8 cellular contexts compared by ENCODE assay signal in genomic region chr1:26827663-26828062, GRCh38. TPM values are rescaled to one million over a fixed set of nuclear protein-coding genes. Genes with fewer than 3 reads are reported as not detected.
DNase-seq lines count a peak whose midpoint lies in the region; ATAC-seq and TF ChIP-seq lines count a peak whose summit lies in the region.

No MANE protein-coding gene starts in this region.

- H3K4me2 ChIP-seq in KMS-11, result peak overlapping the region; percentile 80

- H3K9ac ChIP-seq in KMS-11, result peak overlapping the region; percentile 46; the same call in 1 of the 2 replicates

- no peaks in the 10 kb centered on the region for H3K27me3 Mint-ChIP-seq in dendritic cell treated with granulocyte-macrophage colony-stimulating factor and Interleukin-4, amounts not matched to agents 40 ng/mL and 50 ng/mL, for 4 days

- H3K36me3 ChIP-seq in KMS-11 (ENCODE audit: insufficient read depth), result no peaks in the 10 kb centered on the region

- H3K4me3 Mint-ChIP-seq in dendritic cell treated with granulocyte-macrophage colony-stimulating factor and Interleukin-4, amounts not matched to agents 40 ng/mL and 50 ng/mL, for 4 days, result peak overlapping the region; percentile 88

- POLR2A ChIA-PET in AG04449 (lab: Yijun Ruan, JAX), result no interaction called here

- H3K4me1 Mint-ChIP-seq in dendritic cell treated with granulocyte-macrophage colony-stimulating factor and Interleukin-4, amounts not matched to agents 40 ng/mL and 50 ng/mL, for 4 days (ENCODE audit: low read depth), result peaks cover 74% of the 10 kb centered on the region

- CTCF ChIA-PET in AG04449 (lab: Yijun Ruan, JAX), result interaction anchor here (0.7 to 2.3 kb wide), 2 partner anchors 10 to 224 kb away, joined by 3 to 15 read pairs; no protein-coding TSS in a partner anchor

- H3K36me3 Mint-ChIP-seq in dendritic cell treated with granulocyte-macrophage colony-stimulating factor and Interleukin-4, amounts not matched to agents 40 ng/mL and 50 ng/mL, for 4 days (ENCODE audit: low read depth), result peaks cover 48% of the 10 kb centered on the region

- DNase-seq in AG04449 (ENCODE audit: low read depth, low spot score), result no peak
- DNase-seq in myocyte (ENCODE audit: low read depth), result peak; percentile 33
- no peak for DNase-seq in HCEC 1CT

- no peak overlapping the region for H2AFZ ChIP-seq in KMS-11 (ENCODE audit: low read depth)

- peak overlapping the region; percentile 87 for H3K27ac Mint-ChIP-seq in dendritic cell treated with granulocyte-macrophage colony-stimulating factor and Interleukin-4, amounts not matched to agents 40 ng/mL and 50 ng/mL, for 4 days

- no peaks in the 10 kb centered on the region for H3K9me3 Mint-ChIP-seq in dendritic cell treated with granulocyte-macrophage colony-stimulating factor and Interleukin-4, amounts not matched to agents 40 ng/mL and 50 ng/mL, for 4 days

- ATAC-seq in HG03025 (IDR thresholded peaks at IDR 0.05; ENCODE audit: low FRiP score, unreplicated experiment) (no peak), HG02884 (IDR thresholded peaks at IDR 0.05; ENCODE audit: unreplicated experiment) (no peak), HG02678 (IDR thresholded peaks at IDR 0.05; ENCODE audit: unreplicated experiment) (no peak)

- peaks cover 57% of the 10 kb centered on the region for H3K4me1 ChIP-seq in KMS-11 (ENCODE audit: low read depth, poor library complexity, severe bottlenecking)

- intact Hi-C loops in dendritic cell treated with granulocyte-macrophage colony-stimulating factor and Interleukin-4, amounts not matched to agents 40 ng/mL and 50 ng/mL, for 4 days (cut with micrococcal nuclease), result no loop called here

- H3K27ac ChIP-seq in KMS-11, result no peak overlapping the region

- TF ChIP-seq CTCF in AG04449 (IDR thresholded peaks at IDR 0.05; ENCODE audit: insufficient read depth, low read length, missing control alignments) (no peak), KMS-11 (conservative IDR thresholded peaks at IDR 0.05; ENCODE audit: low read depth, low read length) (no peak)

- no peaks in the 10 kb centered on the region for H4K20me1 ChIP-seq in KMS-11 (ENCODE audit: insufficient read depth)

- H3K27me3 ChIP-seq in KMS-11 (ENCODE audit: insufficient read depth, low read depth), result no peaks in the 10 kb centered on the region

- H3K79me2 ChIP-seq in KMS-11 (ENCODE audit: insufficient read depth, low read depth), result peaks cover 44% of the 10 kb centered on the region

- H3K4me3 ChIP-seq in AG04449 (ENCODE audit: low read depth, low read length) (peak overlapping the region; percentile 69), KMS-11 (IDR thresholded peaks at IDR 0.05; ENCODE audit: insufficient read depth, low read depth, low read length) (no peak overlapping the region)

RNA-seq across cellular contexts. Expression of gene ZDHHC18, which starts 1.2 kb away (rescaled TPM):
- 11.8 and 11.9 TPM in 2 replicates for total RNA-seq in myocyte
- 12.2 TPM for polyA plus RNA-seq in myocyte (2012)

RNA-seq across cellular contexts. Expression of gene SFN, which starts 35.3 kb away (rescaled TPM):
- total RNA-seq in myocyte, result not detected in 2 replicates
- not detected for polyA plus RNA-seq in myocyte (2012)

RNA-seq across cellular contexts. Expression of gene PIGV, which starts 39.9 kb away (rescaled TPM):
- total RNA-seq in myocyte, result 18.0 and 18.6 TPM in 2 replicates
- 17.4 TPM for polyA plus RNA-seq in myocyte (2012)
